Comparison of ENCODE assay signal across 19 cellular contexts in genomic region chr1:235930543-235930942, GRCh38.
DNase-seq lines count a peak whose midpoint lies in the region; ATAC-seq, FAIRE-seq and TF ChIP-seq lines count a peak whose summit lies in the region.
"Had no signal": no experiment of that assay in that cellular context is flagged by ENCODE, and none has a peak within 500 bp of the region (broad histone marks: within the 10 kb centered on the region; RNA-seq: fewer than 3 reads in every experiment).

No MANE protein-coding gene starts in this region.

- no peak for DNase-seq in activated naive CD4-positive, alpha-beta T cell (lab: John Stamatoyannopoulos, UW)
- DNase-seq in bronchial epithelial cell (ENCODE audit: low read depth) (peak; percentile 64), naive B cell (no peak), adrenal gland (no peak)
- no peak for DNase-seq in activated T-cell treated with anti-CD3 and anti-CD28 coated beads, Interleukin-2, amount 50 U/mL, for 24 hours
- DNase-seq: Caco-2, DMS79, Kasumi-1, NCI-H1417 treated with DMSO at 0.1 percent for 48 hours, NCI-H2029 treated with DMSO at 0.1 percent for 48 hours, NCI-H510A treated with DMSO at 0.1 percent for 48 hours, SJCRH30 had no signal

- no peaks in the 10 kb centered on the region for H3K27me3 Mint-ChIP-seq in activated naive CD4-positive, alpha-beta T cell treated with anti-CD3 and anti-CD28 coated beads, Interleukin-2, amount 50 U/mL, for 24 hours
- H3K27me3 Mint-ChIP-seq in naive B cell: no peaks in the 10 kb centered on the region
- H3K27me3 Mint-ChIP-seq in activated T-cell treated with anti-CD3 and anti-CD28 coated beads, Interleukin-2, amount 50 U/mL, for 24 hours: no peaks in the 10 kb centered on the region

- H3K4me3 ChIP-seq in bronchial epithelial cell (ENCODE audit: low read depth, low read length) (no peak overlapping the region), adrenal gland (no peak overlapping the region)
- H3K4me3 ChIP-seq: SJCRH30 had no signal

- TF ChIP-seq CTCF in bronchial epithelial cell (IDR thresholded peaks at IDR 0.05; ENCODE audit: insufficient read depth, low read length, severe bottlenecking): no peak
- TF ChIP-seq CTCF in adrenal gland (IDR thresholded peaks at IDR 0.05): no peak

- H3K36me3 Mint-ChIP-seq in activated naive CD4-positive, alpha-beta T cell treated with anti-CD3 and anti-CD28 coated beads, Interleukin-2, amount 50 U/mL, for 24 hours: no peaks in the 10 kb centered on the region
- H3K36me3 Mint-ChIP-seq in naive B cell: no peaks in the 10 kb centered on the region
- H3K36me3 Mint-ChIP-seq in activated T-cell treated with anti-CD3 and anti-CD28 coated beads, Interleukin-2, amount 50 U/mL, for 24 hours (ENCODE audit: low read depth): no peaks in the 10 kb centered on the region

- no peak for FAIRE-seq in bronchial epithelial cell (lab: Jason Lieb, UNC)
- FAIRE-seq: G401.6, GM19239 had no signal

- 73 to 83% (median 77%) methylated on average over 8 of the region's 8 CpGs for WGBS in adrenal gland, 4 donors

- H3K4me1 Mint-ChIP-seq in activated naive CD4-positive, alpha-beta T cell treated with anti-CD3 and anti-CD28 coated beads, Interleukin-2, amount 50 U/mL, for 24 hours: peaks cover 6% of the 10 kb centered on the region
- H3K4me1 Mint-ChIP-seq in naive B cell: peaks cover 50 to 71% (median 69%) of the 10 kb centered on the region in 3 donors
- H3K4me1 Mint-ChIP-seq in activated T-cell treated with anti-CD3 and anti-CD28 coated beads, Interleukin-2, amount 50 U/mL, for 24 hours (ENCODE audit: low read depth): peaks cover 7% of the 10 kb centered on the region

- peaks cover 0 to under 1% of the 10 kb centered on the region in 2 donors for H3K4me1 ChIP-seq in adrenal gland (replicated peaks in 1 of 2)

- H3K27me3 ChIP-seq in bronchial epithelial cell (ENCODE audit: control insufficient read depth, insufficient read depth, low read length) (no peaks in the 10 kb centered on the region), adrenal gland (no peaks in the 10 kb centered on the region)
- H3K27me3 ChIP-seq: SJCRH30 had no signal

- TF ChIP-seq POLR2A in adrenal gland (IDR thresholded peaks at IDR 0.05): no peak

- H3K36me3 ChIP-seq in bronchial epithelial cell (ENCODE audit: control insufficient read depth, insufficient read depth, low read length) (no peaks in the 10 kb centered on the region), adrenal gland (replicated peaks in 1 of 2) (no peaks in the 10 kb centered on the region)
- H3K36me3 ChIP-seq: SJCRH30 had no signal

- H3K9me3 ChIP-seq in adrenal gland (replicated peaks in 1 of 3): no peaks in the 10 kb centered on the region
- H3K9me3 ChIP-seq: Caco-2, SJCRH30 had no signal

- H3K27ac Mint-ChIP-seq in activated naive CD4-positive, alpha-beta T cell treated with anti-CD3 and anti-CD28 coated beads, Interleukin-2, amount 50 U/mL, for 24 hours: peak overlapping the region; percentile 6
- peak overlapping the region in 3 of 6 donors; percentile 23 to 86 (median 82) for H3K27ac Mint-ChIP-seq in naive B cell
- no peak overlapping the region for H3K27ac Mint-ChIP-seq in activated T-cell treated with anti-CD3 and anti-CD28 coated beads, Interleukin-2, amount 50 U/mL, for 24 hours

- intact Hi-C loops in adrenal gland (cut with DNase I): no loop called here

- no peak overlapping the region for H3K27ac ChIP-seq in adrenal gland
- H3K27ac ChIP-seq: 22Rv1, C4-2B, SJCRH30 had no signal

- H3K9me3 Mint-ChIP-seq in activated naive CD4-positive, alpha-beta T cell treated with anti-CD3 and anti-CD28 coated beads, Interleukin-2, amount 50 U/mL, for 24 hours: no peaks in the 10 kb centered on the region
- H3K9me3 Mint-ChIP-seq in naive B cell: no peaks in the 10 kb centered on the region
- no peaks in the 10 kb centered on the region for H3K9me3 Mint-ChIP-seq in activated T-cell treated with anti-CD3 and anti-CD28 coated beads, Interleukin-2, amount 50 U/mL, for 24 hours

- H3K4me3 Mint-ChIP-seq in activated naive CD4-positive, alpha-beta T cell treated with anti-CD3 and anti-CD28 coated beads, Interleukin-2, amount 50 U/mL, for 24 hours: no peak overlapping the region
- H3K4me3 Mint-ChIP-seq in naive B cell: peak overlapping the region in 7 of 8 donors; percentile 14 to 91 (median 75)
- no peak overlapping the region for H3K4me3 Mint-ChIP-seq in activated T-cell treated with anti-CD3 and anti-CD28 coated beads, Interleukin-2, amount 50 U/mL, for 24 hours

- ATAC-seq in naive B cell (ENCODE audit: low read depth in 2 of 2) (no peak), HG02870 (IDR thresholded peaks at IDR 0.05; ENCODE audit: unreplicated experiment) (no peak), GM18873 (IDR thresholded peaks at IDR 0.05; ENCODE audit: low FRiP score, unreplicated experiment) (no peak)

Comparison
In these comparisons a context has a peak if more than half of its experiments do, and no peak if none do; other contexts are left out.
1. H3K4me3 Mint-ChIP-seq: peak in naive B cell (7 of 8); none in activated naive CD4-positive, alpha-beta T cell treated with anti-CD3 and anti-CD28 coated beads, Interleukin-2, amount 50 U/mL, for 24 hours (single experiment) and activated T-cell treated with anti-CD3 and anti-CD28 coated beads, Interleukin-2, amount 50 U/mL, for 24 hours (single experiment).